9 cellular contexts compared by ENCODE assay signal in the genomic region with DNA sequence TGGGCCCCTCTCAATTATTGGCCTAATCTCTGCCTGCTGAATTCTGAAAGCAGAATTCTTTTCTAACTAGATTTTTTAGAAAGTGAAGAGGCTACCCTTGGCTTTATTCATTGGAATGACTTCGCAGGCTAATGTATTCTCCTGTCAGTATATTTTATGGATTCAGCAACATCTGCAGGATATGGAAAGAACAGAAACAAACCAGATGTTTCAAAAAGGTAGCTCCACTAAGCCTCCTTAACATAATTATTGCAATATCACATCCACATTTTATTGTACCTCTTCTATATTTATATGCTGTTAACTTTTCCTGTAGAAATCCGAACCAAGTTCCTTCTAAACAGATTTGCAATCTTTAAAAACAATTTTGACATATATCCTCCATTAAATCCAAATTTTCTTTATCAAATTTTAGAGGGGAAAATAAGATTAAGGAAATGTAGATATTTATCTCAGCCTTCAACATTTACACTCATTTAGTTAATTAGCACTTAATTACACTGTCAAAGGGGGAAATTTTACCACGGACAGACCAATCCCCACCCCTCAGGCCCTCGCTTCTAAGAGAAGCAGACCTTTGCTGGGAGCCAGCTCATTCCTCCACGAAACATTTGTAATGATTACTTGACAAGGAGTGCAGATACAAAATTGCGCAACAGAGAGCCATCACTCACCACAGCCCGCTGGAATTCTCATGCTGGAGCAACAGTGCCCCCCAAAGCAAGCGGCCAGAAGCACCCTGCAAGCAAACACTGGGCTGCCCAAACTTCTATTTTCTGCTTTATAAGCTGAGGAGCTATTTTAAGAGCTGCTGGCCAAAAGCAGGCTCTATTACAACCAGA.
DNase-seq lines count a peak whose midpoint lies in the region; ATAC-seq, FAIRE-seq and TF ChIP-seq lines count a peak whose summit lies in the region.
"Had no signal": no experiment of that assay in that cellular context is flagged by ENCODE, and none has a peak within 500 bp of the region (broad histone marks: within the 10 kb centered on the region; RNA-seq: fewer than 3 reads in every experiment).

No MANE protein-coding gene starts in this region.

- 6% methylated on average over 7 of the region's 8 CpGs for WGBS in mesenchymal stem cell
- WGBS in upper lobe of left lung, 2 donors = 19 to 29% methylated on average over 6 to 8 of the region's 8 CpGs

- no peaks in the 10 kb centered on the region for H4K20me1 ChIP-seq in BLaER1 treated with 17β-estradiol and CSF1 and Interleukin-3, amounts not matched to agents 10 nM and 100 nM
- no peaks in the 10 kb centered on the region for H4K20me1 ChIP-seq in endothelial cell of umbilical vein (replicated peaks; ENCODE audit: control insufficient read depth, extremely low read depth, insufficient read depth, low read length)

- no peak overlapping the region for H3K23ac ChIP-seq in mesenchymal stem cell (ENCODE audit: low read length in 2 of 2)

- H2AFZ ChIP-seq in endothelial cell of umbilical vein (ENCODE audit: low read depth, low read length) (no peak overlapping the region), mesenchymal stem cell (ENCODE audit: low read depth, low read length) (no peak overlapping the region)

- peak overlapping the region in 6 of 11 experiments; percentile 4 to 57 (median 26); a peak in 7 of 22 replicates for H3K4me2 ChIP-seq in BLaER1 treated with 17β-estradiol and CSF1 and Interleukin-3, amounts not matched to agents 10 nM and 100 nM
- H3K4me2 ChIP-seq in endothelial cell of umbilical vein (ENCODE audit: insufficient read depth, low read length) = no peak overlapping the region
- peak overlapping the region; percentile 15 for H3K4me2 ChIP-seq in mesenchymal stem cell (ENCODE audit: low read length, poor library complexity, severe bottlenecking)

- no peaks in the 10 kb centered on the region for H3K9me1 ChIP-seq in endothelial cell of umbilical vein (replicated peaks; ENCODE audit: control insufficient read depth, extremely low read depth, insufficient read depth, low read length)

- H3K79me1 ChIP-seq in mesenchymal stem cell (replicated peaks; ENCODE audit: low read length, poor library complexity, severe bottlenecking) = no peaks in the 10 kb centered on the region

- BruUV-seq in endothelial cell of umbilical vein (replicated peaks; lab: Mats Ljungman, UMichigan) = no TSS peak

- FAIRE-seq in endothelial cell of umbilical vein (lab: Jason Lieb, UNC) = peak; percentile 58

- dilution Hi-C loops in endothelial cell of umbilical vein (cut with MboI; ENCODE audit: extremely low pct_ligation_motif_present, low sequenced_read_pairs) = no loop called here

- H3K18ac ChIP-seq in mesenchymal stem cell (ENCODE audit: low read depth in 1 of 2, low read length in 2 of 2) = peak overlapping the region; percentile 65 to 98

- intact Hi-C loops in endothelial cell of umbilical vein (cut with micrococcal nuclease) = loop anchor here (1.0 to 10.0 kb wide), 5 partner anchors 174 to 1218 kb away; no protein-coding TSS in a partner anchor

- H3K27ac ChIP-seq in BLaER1 treated with 17β-estradiol and CSF1 and Interleukin-3, amounts not matched to agents 10 nM and 100 nM = no peak overlapping the region
- no peak overlapping the region for H3K27ac ChIP-seq in HEK293 (ENCODE audit: extremely low read depth, low read depth, low read length)
- H3K27ac ChIP-seq in Peyer's patch = peak overlapping the region in 3 of 4 donors; percentile 43 to 70 (median 55)
- no peak overlapping the region for H3K27ac ChIP-seq in endothelial cell of umbilical vein (ENCODE audit: insufficient read depth, low read depth, low read length)
- H3K27ac ChIP-seq in mesenchymal stem cell (ENCODE audit: low read length, poor library complexity, severe bottlenecking) = no peak overlapping the region
- H3K27ac ChIP-seq in upper lobe of left lung = peak overlapping the region in 2 of 4 donors; percentile 40 to 42

- TF ChIP-seq POLR2A in Peyer's patch (IDR thresholded peaks at IDR 0.05) (no peak), endothelial cell of umbilical vein (IDR thresholded peaks at IDR 0.05; ENCODE audit: low read depth, low read length) (no peak), upper lobe of left lung (IDR thresholded peaks at IDR 0.05) (no peak)

- no peak overlapping the region for H2BK5ac ChIP-seq in mesenchymal stem cell (ENCODE audit: low read depth, low read length, poor library complexity, severe bottlenecking)

- DNase-seq in Peyer's patch (peak; percentile 19 to 75 (median 65)), endothelial cell of umbilical vein (ENCODE audit: low read depth, low spot score) (peak; percentile 65), mesenchymal stem cell (peak; percentile 91), upper lobe of left lung (peak in 1 of 2 donors; percentile 77), NCI-H2029 treated with DMSO at 0.1 percent for 48 hours (lab: John Stamatoyannopoulos, UW) (no peak)
- no peak for DNase-seq in activated CD8-positive, alpha-beta memory T cell treated with anti-CD3 and anti-CD28 coated beads for 24 hours

- peak overlapping the region; percentile 41 for H4K8ac ChIP-seq in mesenchymal stem cell (ENCODE audit: low read length)

- H2BK120ac ChIP-seq in mesenchymal stem cell (ENCODE audit: low read depth, low read length) = no peak overlapping the region

- H2AK5ac ChIP-seq in mesenchymal stem cell (ENCODE audit: low read length, severe bottlenecking) = no peak overlapping the region

- H4K91ac ChIP-seq in mesenchymal stem cell (ENCODE audit: low read length) = no peak overlapping the region

- H3K4ac ChIP-seq in mesenchymal stem cell (ENCODE audit: low read depth in 1 of 2, low read length in 2 of 2) = peak overlapping the region; percentile 5 to 94

- no peak for TF ChIP-seq EP300 in upper lobe of left lung (IDR thresholded peaks at IDR 0.05)

- no peak overlapping the region; a peak in 1 of 22 replicates for H3K9ac ChIP-seq in BLaER1 treated with 17β-estradiol and CSF1 and Interleukin-3, amounts not matched to agents 10 nM and 100 nM
- H3K9ac ChIP-seq in endothelial cell of umbilical vein (replicated peaks; ENCODE audit: extremely low read depth, insufficient read depth, low read length) (no peak overlapping the region), mesenchymal stem cell (ENCODE audit: low read length) (peak overlapping the region; percentile 69)

- H3K79me2 ChIP-seq in endothelial cell of umbilical vein (ENCODE audit: control insufficient read depth, insufficient read depth, low read length) = no peaks in the 10 kb centered on the region

- CTCF ChIA-PET in HEK293 (lab: Yijun Ruan, JAX) (interaction anchor here (0.5 to 2.7 kb wide), 29 partner anchors 10 to 1205 kb away, joined by 3 to 16 read pairs (median 3); no protein-coding TSS in a partner anchor), endothelial cell of umbilical vein (lab: Charles Lee) (interaction anchor here (0.5 to 1.8 kb wide), 51 partner anchors 10 to 1222 kb away, joined by 3 to 25 read pairs (median 3); partner anchors contain the start of gene MEIS1)

- H2BK15ac ChIP-seq in mesenchymal stem cell (ENCODE audit: low read depth, poor library complexity, severe bottlenecking) = no peak overlapping the region

- H3K9me3 ChIP-seq in BLaER1 treated with 17β-estradiol and CSF1 and Interleukin-3, amounts not matched to agents 10 nM and 100 nM (replicated peaks in 1 of 11) = peaks cover 14 to 19% (median 16%) of the 10 kb centered on the region in 11 experiments
- no peaks in the 10 kb centered on the region; the same call in 1 of the 2 replicates for H3K9me3 ChIP-seq in HEK293 (ENCODE audit: control insufficient read depth, insufficient read depth, low read depth, low read length)
- H3K9me3 ChIP-seq in Peyer's patch = peaks cover 0 to 11% (median 0%) of the 10 kb centered on the region in 4 donors
- no peaks in the 10 kb centered on the region for H3K9me3 ChIP-seq in endothelial cell of umbilical vein (replicated peaks; ENCODE audit: control insufficient read depth, insufficient read depth, low read length)
- H3K9me3 ChIP-seq in mesenchymal stem cell (ENCODE audit: control insufficient read depth, low read length) = peaks cover 10% of the 10 kb centered on the region
- H3K9me3 ChIP-seq in upper lobe of left lung = peaks cover 0 to 11% (median 2%) of the 10 kb centered on the region in 4 donors

- peaks cover 0 to 10% (median 2%) of the 10 kb centered on the region in 10 experiments; a peak in 5 of 20 replicates for H3K4me1 ChIP-seq in BLaER1 treated with 17β-estradiol and CSF1 and Interleukin-3, amounts not matched to agents 10 nM and 100 nM
- H3K4me1 ChIP-seq in HEK293 (ENCODE audit: control insufficient read depth, insufficient read depth, low read length) = peaks cover 12% of the 10 kb centered on the region; the same call in 1 of the 2 replicates
- peaks cover 0 to 10% (median 0%) of the 10 kb centered on the region in 4 donors for H3K4me1 ChIP-seq in Peyer's patch
- no peaks in the 10 kb centered on the region for H3K4me1 ChIP-seq in endothelial cell of umbilical vein (ENCODE audit: control insufficient read depth, extremely low read depth, insufficient read depth, low read length)
- H3K4me1 ChIP-seq in mesenchymal stem cell (ENCODE audit: control insufficient read depth, insufficient read depth, low read depth, low read length) = peaks cover 6% of the 10 kb centered on the region
- peaks cover 5 to 16% (median 8%) of the 10 kb centered on the region in 4 donors for H3K4me1 ChIP-seq in upper lobe of left lung

- ATAC-seq in upper lobe of left lung (ENCODE audit: low FRiP score in 2 of 2) = peak; percentile 84 to 94

- POLR2A ChIA-PET in HEK293 (lab: Yijun Ruan, JAX) = interaction anchor here (1.5 kb wide), 1 partner anchor 1216 kb away, joined by 6 read pairs; the partner anchor contains the start of gene MEIS1
- POLR2A ChIA-PET in endothelial cell of umbilical vein (lab: Charles Lee) = no interaction called here

- H3K14ac ChIP-seq in mesenchymal stem cell (ENCODE audit: low read length in 2 of 2) = no peak overlapping the region

- H3K36me3 ChIP-seq in BLaER1 treated with 17β-estradiol and CSF1 and Interleukin-3, amounts not matched to agents 10 nM and 100 nM = no peaks in the 10 kb centered on the region; a peak in 1 of 22 replicates
- H3K36me3 ChIP-seq in HEK293 (ENCODE audit: control insufficient read depth in 2 of 2, insufficient read depth in 1 of 2, low read length in 2 of 2) (no peaks in the 10 kb centered on the region), Peyer's patch (no peaks in the 10 kb centered on the region), endothelial cell of umbilical vein (ENCODE audit: control insufficient read depth in 2 of 2, extremely low read depth in 1 of 2, insufficient read depth in 2 of 2, low read length in 2 of 2) (no peaks in the 10 kb centered on the region), mesenchymal stem cell (ENCODE audit: control insufficient read depth in 1 of 2, insufficient read depth in 2 of 2, low read depth in 1 of 2, low read length in 2 of 2) (no peaks in the 10 kb centered on the region), upper lobe of left lung (no peaks in the 10 kb centered on the region)

- no peak overlapping the region for H3K4me3 ChIP-seq in BLaER1 treated with 17β-estradiol and CSF1 and Interleukin-3, amounts not matched to agents 10 nM and 100 nM
- no peak overlapping the region for H3K4me3 ChIP-seq in HEK293 (ENCODE audit: low read depth, low read length)
- H3K4me3 ChIP-seq in Peyer's patch = no peak overlapping the region
- no peak overlapping the region for H3K4me3 ChIP-seq in endothelial cell of umbilical vein (replicated peaks in 1 of 3; ENCODE audit: insufficient read depth in 1 of 3, low read depth in 1 of 3, low read length in 3 of 3)
- no peak overlapping the region for H3K4me3 ChIP-seq in mesenchymal stem cell (ENCODE audit: insufficient read depth in 1 of 2, low read depth in 1 of 2, low read length in 2 of 2)
- no peak overlapping the region for H3K4me3 ChIP-seq in upper lobe of left lung
- H3K4me3 ChIP-seq: skin epidermis had no signal

- peak; percentile 72; the same call in 1 of the 2 replicates for TF ChIP-seq CTCF in HEK293 (tag by site-specific recombination; IDR thresholded peaks at IDR 0.05)
- TF ChIP-seq CTCF in Peyer's patch (IDR thresholded peaks at IDR 0.05) = peak in 4 of 6 experiments; percentile 33 to 58 (median 46)
- peak; percentile 55 to 67 for TF ChIP-seq CTCF in endothelial cell of umbilical vein (IDR thresholded peaks at IDR 0.05; ENCODE audit: extremely low read depth in 1 of 2, insufficient read depth in 1 of 2, low read depth in 1 of 2, low read length in 2 of 2)
- peak in 5 of 6 experiments; percentile 39 to 62 (median 48) for TF ChIP-seq CTCF in upper lobe of left lung (IDR thresholded peaks at IDR 0.05)

- no peaks in the 10 kb centered on the region for H3K27me3 ChIP-seq in BLaER1 treated with 17β-estradiol and CSF1 and Interleukin-3, amounts not matched to agents 10 nM and 100 nM
- H3K27me3 ChIP-seq in Peyer's patch (no peaks in the 10 kb centered on the region), endothelial cell of umbilical vein (ENCODE audit: control insufficient read depth in 2 of 2, insufficient read depth in 2 of 2, low read length in 2 of 2) (no peaks in the 10 kb centered on the region), mesenchymal stem cell (ENCODE audit: control insufficient read depth in 1 of 2, insufficient read depth in 1 of 2, low read length in 2 of 2) (no peaks in the 10 kb centered on the region), upper lobe of left lung (no peaks in the 10 kb centered on the region)

- no peak overlapping the region for H2BK12ac ChIP-seq in mesenchymal stem cell (ENCODE audit: low read length in 2 of 2)

Comparison
In these comparisons a context has a peak if more than half of its experiments do, and no peak if none do; other contexts are left out.
1. H3K27ac ChIP-seq: peak in Peyer's patch (3 of 4); none in BLaER1 treated with 17β-estradiol and CSF1 and Interleukin-3, amounts not matched to agents 10 nM and 100 nM (0 of 11), HEK293 (single experiment), endothelial cell of umbilical vein (single experiment) and mesenchymal stem cell (single experiment).
2. DNase-seq: peak in Peyer's patch (3 of 3), endothelial cell of umbilical vein (single experiment) and mesenchymal stem cell (single experiment); none in NCI-H2029 treated with DMSO at 0.1 percent for 48 hours (single experiment) and activated CD8-positive, alpha-beta memory T cell treated with anti-CD3 and anti-CD28 coated beads for 24 hours (single experiment).
3. Peak in every context shown above with its lines, with median percentiles within 50 percentile points of each other: CTCF ChIP-seq.